Comparison of ENCODE assay signal across 13 cellular contexts in the genomic region with DNA sequence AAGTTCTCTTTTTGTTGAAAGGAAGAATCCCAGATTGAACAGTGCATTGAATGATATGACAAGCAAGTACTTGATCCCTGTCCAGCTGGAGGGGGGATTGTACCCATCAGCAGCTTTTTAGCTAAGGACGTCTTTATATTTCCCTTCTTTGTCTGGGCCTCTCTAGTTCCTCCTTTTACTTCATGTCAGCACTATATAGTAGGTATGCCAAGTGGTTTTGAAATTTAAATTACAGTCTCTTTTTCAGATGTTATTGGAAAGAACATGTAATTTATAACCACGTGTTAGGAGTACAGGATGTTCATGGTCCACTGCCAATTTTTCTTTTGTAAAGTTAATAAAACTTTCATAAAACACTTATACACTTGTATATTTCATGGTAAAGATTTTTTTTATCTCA.
"Had no signal": no experiment of that assay in that cellular context is flagged by ENCODE, and none has a peak within 500 bp of the region (broad histone marks: within the 10 kb centered on the region; RNA-seq: fewer than 3 reads in every experiment).

No MANE protein-coding gene starts in this region.

- H3K36me3 ChIP-seq: breast epithelium, suprapubic skin had no signal

- H3K4me3 ChIP-seq: breast epithelium, suprapubic skin had no signal

- DNase-seq: activated CD4-positive, alpha-beta memory T cell treated with anti-CD3 and anti-CD28 coated beads, Interleukin-2, amount 10 ng/mL, durations not matched to agents 7 days and 5 days; activated CD4-positive, CD25-positive, alpha-beta regulatory T cell treated with anti-CD3 and anti-CD28 coated beads, Interleukin-2, amount 50 U/mL, for 72 hours; activated CD8-positive, alpha-beta memory T cell treated with anti-CD3 and anti-CD28 coated beads, Interleukin-2, amount 50 U/mL, for 4 hours; activated T-cell treated with anti-CD3 and anti-CD28 coated beads, Interleukin-2, amount 50 U/mL, for 72 hours; aorta; foreskin keratinocyte; islet precursor cell; mesendoderm; stimulated activated CD4-positive, alpha-beta T cell treated with anti-CD3 and anti-CD28 coated beads, Interleukin-2, amount 100 ng/mL, for 48 hours; stimulated activated CD8-positive, alpha-beta memory T cell treated with anti-CD3 and anti-CD28 coated beads, Interleukin-4, amount 100 ng/mL, for 48 hours; stimulated activated naive CD8-positive, alpha-beta T cell treated with anti-CD3 and anti-CD28 coated beads, Interleukin-15, Interleukin-2, amounts not matched to agents 100 U/mL and 50 U/mL, for 24 hours had no signal

- H3K4me1 ChIP-seq: breast epithelium, foreskin keratinocyte had no signal

- H3K9me3 ChIP-seq: breast epithelium, suprapubic skin had no signal

- H3K27me3 ChIP-seq: breast epithelium, foreskin keratinocyte, suprapubic skin had no signal

- H3K27ac ChIP-seq: breast epithelium, foreskin keratinocyte had no signal
